ENCODE assay signal across 8 cellular contexts in genomic region chr10:92692085-92692671, GRCh38. TPM values are rescaled to one million over a fixed set of nuclear protein-coding genes. Genes with fewer than 3 reads are reported as not detected.
DNase-seq lines count a peak whose midpoint lies in the region; ATAC-seq and TF ChIP-seq lines count a peak whose summit lies in the region.

No MANE protein-coding gene starts in this region.

- H3K27me3 ChIP-seq in BLaER1 (peaks cover 50% of the 10 kb centered on the region), Loucy (ENCODE audit: insufficient read depth, low read length, poor library complexity, severe bottlenecking) (peaks cover 18% of the 10 kb centered on the region)

- intact Hi-C loops in sciatic nerve (cut with DNase I), result no loop called here

- H3K27ac Mint-ChIP-seq in endothelial cell (ENCODE audit: unreplicated experiment), result peak overlapping the region; percentile 99
- H3K27ac Mint-ChIP-seq in nephron progenitor cell, result peak overlapping the region; percentile 9

- H3K27me3 Mint-ChIP-seq in endothelial cell (ENCODE audit: unreplicated experiment) (peaks cover 34% of the 10 kb centered on the region), nephron progenitor cell (ENCODE audit: low read depth, poor library complexity) (peaks cover 96% of the 10 kb centered on the region)

- H4K20me1 ChIP-seq in BLaER1, result peaks cover 7% of the 10 kb centered on the region; the same call in 1 of the 2 replicates
- H4K20me1 ChIP-seq in Loucy (ENCODE audit: insufficient read depth, low read length, poor library complexity, severe bottlenecking), result peaks cover 56% of the 10 kb centered on the region

- DNase-seq in endothelial cell (ENCODE audit: low spot score), result no peak
- DNase-seq in nephron progenitor cell, result peak; percentile 32
- no peak for DNase-seq in kidney tubule cell (ENCODE audit: low spot score)
- no peak for DNase-seq in CD1c-positive myeloid dendritic cell (ENCODE audit: extremely low spot score)
- DNase-seq in NK-92 (lab: John Stamatoyannopoulos, UW; ENCODE audit: unreplicated experiment), result no peak
- DNase-seq in sciatic nerve (ENCODE audit: low spot score), result no peak

- H3K36me3 Mint-ChIP-seq in endothelial cell (ENCODE audit: low read depth, unreplicated experiment) (peaks cover 59% of the 10 kb centered on the region), nephron progenitor cell (ENCODE audit: low read depth) (no peaks in the 10 kb centered on the region)

- H3F3A ChIP-seq in Loucy (ENCODE audit: low read depth), result peaks cover 14% of the 10 kb centered on the region

- no peak for ATAC-seq in sciatic nerve

- H3K9me2 ChIP-seq in Loucy (replicated peaks; ENCODE audit: low read depth, low read length), result no peaks in the 10 kb centered on the region

- peaks cover 83% of the 10 kb centered on the region for H3K79me2 ChIP-seq in Loucy (ENCODE audit: insufficient read depth, low read length)

- H3K4me1 ChIP-seq in BLaER1 (peaks cover 33% of the 10 kb centered on the region), Loucy (ENCODE audit: insufficient read depth, low read length, poor library complexity, severe bottlenecking) (peaks cover 52% of the 10 kb centered on the region)

- TF ChIP-seq CTCF in Loucy (conservative IDR thresholded peaks at IDR 0.05; ENCODE audit: low read length) (no peak), endothelial cell (IDR thresholded peaks at IDR 0.05; ENCODE audit: unreplicated experiment) (no peak), nephron progenitor cell (IDR thresholded peaks at IDR 0.05) (no peak)

- no peaks in the 10 kb centered on the region for H3K9me3 Mint-ChIP-seq in endothelial cell (ENCODE audit: unreplicated experiment)
- H3K9me3 Mint-ChIP-seq in nephron progenitor cell, result peaks cover 12% of the 10 kb centered on the region

- H3K4me3 ChIP-seq in BLaER1 (peak overlapping the region; percentile 84), Loucy (ENCODE audit: low read length, poor library complexity, severe bottlenecking) (peak overlapping the region; percentile 94)

- H3K27ac ChIP-seq in BLaER1, result peak overlapping the region; percentile 94

- peaks cover 47% of the 10 kb centered on the region for H3K4me1 Mint-ChIP-seq in endothelial cell (ENCODE audit: unreplicated experiment)
- peaks cover 10% of the 10 kb centered on the region for H3K4me1 Mint-ChIP-seq in nephron progenitor cell

- H3K9ac ChIP-seq in BLaER1, result peak overlapping the region; percentile 87
- peak overlapping the region; percentile 97 for H3K9ac ChIP-seq in Loucy (ENCODE audit: low read depth, low read length, poor library complexity, severe bottlenecking)

- H3K4me2 ChIP-seq in BLaER1 (peak overlapping the region; percentile 91), Loucy (ENCODE audit: low read depth, low read length, poor library complexity, severe bottlenecking) (peak overlapping the region; percentile 94)

- H3K9me3 ChIP-seq in BLaER1, result no peaks in the 10 kb centered on the region
- H3K9me3 ChIP-seq in Loucy (ENCODE audit: insufficient read depth, low read depth, low read length), result no peaks in the 10 kb centered on the region

- H3K4me3 Mint-ChIP-seq in endothelial cell (ENCODE audit: unreplicated experiment) (peak overlapping the region; percentile 100), nephron progenitor cell (no peak overlapping the region)

- H3K36me3 ChIP-seq in BLaER1 (peaks cover 22% of the 10 kb centered on the region), Loucy (ENCODE audit: insufficient read depth, low read length) (peaks cover 40% of the 10 kb centered on the region)

- no peak overlapping the region for H2AFZ ChIP-seq in Loucy (ENCODE audit: low read length)

RNA-seq across cellular contexts. Expression of gene HHEX, which starts 2.4 kb away (rescaled TPM):
- total RNA-seq in endothelial cell (ENCODE audit: unreplicated experiment) (182 TPM), sciatic nerve (15.3 TPM)

Comparison
In these comparisons a context has a peak if more than half of its experiments do, and no peak if none do; other contexts are left out.
1. RNA of gene HHEX, which starts 2.4 kb away (total RNA-seq): 182 TPM in endothelial cell (single experiment); 15.3 TPM in sciatic nerve (single experiment); every median in the first group is over 10 times any median in the second.